ENCODE assay signal across 1 cellular context in the genomic region with DNA sequence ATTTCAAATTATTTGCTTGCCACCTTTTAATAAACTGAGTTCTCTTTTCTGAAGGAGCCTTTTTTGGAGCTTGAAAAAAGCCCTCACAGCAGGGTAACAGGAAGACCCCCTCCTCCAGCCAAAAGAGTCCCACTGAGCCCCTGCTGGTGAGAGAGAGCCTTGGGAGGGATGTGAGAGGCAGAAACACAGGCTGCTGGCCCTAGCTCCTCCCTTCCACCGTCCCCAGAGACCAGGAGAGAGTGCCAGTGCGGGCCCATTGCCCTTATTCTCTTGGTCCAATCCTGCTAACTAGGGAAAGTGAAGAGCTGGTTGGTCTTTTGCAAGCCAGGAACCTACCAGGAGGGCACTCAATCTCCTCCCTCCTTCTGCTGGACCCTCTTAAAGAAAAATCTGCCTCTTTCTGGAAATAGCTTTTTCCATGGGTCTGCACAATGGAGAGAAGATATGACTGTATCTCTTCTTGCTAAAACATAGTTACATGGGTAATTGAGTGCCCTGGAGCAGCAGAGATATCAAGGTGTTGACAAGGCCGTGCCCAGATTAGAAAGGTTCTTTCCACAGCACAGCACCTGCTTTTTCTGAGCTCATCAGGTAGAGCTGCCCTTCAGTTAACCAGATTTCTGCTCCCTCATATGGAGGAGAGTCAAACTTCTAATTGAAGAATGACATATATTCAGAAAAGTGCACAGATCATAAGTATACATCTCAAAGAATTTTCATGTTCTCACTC.
TF ChIP-seq lines count a peak whose summit lies in the region.

No MANE protein-coding gene starts in this region.

TF ChIP-seq in HepG2, 621 proteins besides CTCF, POLR2A, EP300 and RAD21:
- TF ChIP-seq, protein P1, sequence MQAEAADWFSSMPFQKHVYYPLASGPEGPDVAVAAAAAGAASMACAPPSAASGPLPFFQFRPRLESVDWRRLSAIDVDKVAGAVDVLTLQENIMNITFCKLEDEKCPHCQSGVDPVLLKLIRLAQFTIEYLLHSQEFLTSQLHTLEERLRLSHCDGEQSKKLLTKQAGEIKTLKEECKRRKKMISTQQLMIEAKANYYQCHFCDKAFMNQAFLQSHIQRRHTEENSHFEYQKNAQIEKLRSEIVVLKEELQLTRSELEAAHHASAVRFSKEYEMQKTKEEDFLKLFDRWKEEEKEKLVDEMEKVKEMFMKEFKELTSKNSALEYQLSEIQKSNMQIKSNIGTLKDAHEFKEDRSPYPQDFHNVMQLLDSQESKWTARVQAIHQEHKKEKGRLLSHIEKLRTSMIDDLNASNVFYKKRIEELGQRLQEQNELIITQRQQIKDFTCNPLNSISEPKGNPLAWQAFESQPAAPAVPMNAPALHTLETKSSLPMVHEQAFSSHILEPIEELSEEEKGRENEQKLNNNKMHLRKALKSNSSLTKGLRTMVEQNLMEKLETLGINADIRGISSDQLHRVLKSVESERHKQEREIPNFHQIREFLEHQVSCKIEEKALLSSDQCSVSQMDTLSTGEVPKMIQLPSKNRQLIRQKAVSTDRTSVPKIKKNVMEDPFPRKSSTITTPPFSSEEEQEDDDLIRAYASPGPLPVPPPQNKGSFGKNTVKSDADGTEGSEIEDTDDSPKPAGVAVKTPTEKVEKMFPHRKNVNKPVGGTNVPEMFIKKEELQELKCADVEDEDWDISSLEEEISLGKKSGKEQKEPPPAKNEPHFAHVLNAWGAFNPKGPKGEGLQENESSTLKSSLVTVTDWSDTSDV (CRISPR knock-in tag; IDR thresholded peaks at IDR 0.05): no peak
- TF ChIP-seq, protein P2, sequence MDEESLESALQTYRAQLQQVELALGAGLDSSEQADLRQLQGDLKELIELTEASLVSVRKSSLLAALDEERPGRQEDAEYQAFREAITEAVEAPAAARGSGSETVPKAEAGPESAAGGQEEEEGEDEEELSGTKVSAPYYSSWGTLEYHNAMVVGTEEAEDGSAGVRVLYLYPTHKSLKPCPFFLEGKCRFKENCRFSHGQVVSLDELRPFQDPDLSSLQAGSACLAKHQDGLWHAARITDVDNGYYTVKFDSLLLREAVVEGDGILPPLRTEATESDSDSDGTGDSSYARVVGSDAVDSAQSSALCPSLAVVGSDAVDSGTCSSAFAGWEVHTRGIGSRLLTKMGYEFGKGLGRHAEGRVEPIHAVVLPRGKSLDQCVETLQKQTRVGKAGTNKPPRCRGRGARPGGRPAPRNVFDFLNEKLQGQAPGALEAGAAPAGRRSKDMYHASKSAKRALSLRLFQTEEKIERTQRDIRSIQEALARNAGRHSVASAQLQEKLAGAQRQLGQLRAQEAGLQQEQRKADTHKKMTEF (CRISPR knock-in tag; IDR thresholded peaks at IDR 0.05): no peak
- TF ChIP-seq MAZ (IDR thresholded peaks at IDR 0.05; ENCODE audit: borderline replicate concordance, low read depth, low read length) (no peak), MAZ (CRISPR knock-in tag; IDR thresholded peaks at IDR 0.05; ENCODE audit: low read depth) (no peak), SNAPC4 (CRISPR knock-in tag; IDR thresholded peaks at IDR 0.05) (no peak)
TF ChIP-seq in HepG2: peak in this region for 0.
